In the genomic region with DNA sequence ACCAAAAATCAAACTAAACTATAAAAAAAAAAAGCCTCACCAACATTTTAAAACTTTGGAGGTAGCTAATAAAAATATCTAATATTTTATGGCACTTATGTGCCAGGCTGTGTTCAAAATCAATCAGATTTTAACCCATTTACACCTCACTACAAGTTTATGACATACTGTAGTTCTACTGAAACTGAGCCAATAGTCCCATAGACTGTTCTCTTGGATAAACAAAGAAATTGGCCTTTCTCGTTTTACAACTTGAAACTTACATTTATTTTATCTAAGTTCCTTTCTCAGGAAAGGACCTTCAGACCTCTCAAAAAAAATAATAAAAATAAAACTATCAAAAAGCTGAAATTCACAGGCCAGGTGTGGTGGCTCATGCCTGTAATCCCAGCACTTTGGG, we compare ENCODE assay signal across 24 cellular contexts.
"Had no signal": no experiment of that assay in that cellular context is flagged by ENCODE, and none has a peak within 500 bp of the region (broad histone marks: within the 10 kb centered on the region; RNA-seq: fewer than 3 reads in every experiment).

No MANE protein-coding gene starts in this region.

- ATAC-seq: natural killer cell; psoas muscle; right cardiac atrium; stimulated activated effector memory CD8-positive, alpha-beta T cell treated with anti-CD3 and anti-CD28 coated beads, Interleukin-12 subunit alpha, Interleukin-12 subunit beta, amount 100 ng/mL, for 72 hours; stimulated activated naive B cell treated with anti-CD40 and anti-IgM and Interleukin-4, amounts not matched to agents 10 μg/mL and 1 μg/mL and 100 μg/mL, for 72 hours; upper lobe of right lung had no signal

- H3K4me1 ChIP-seq: parathyroid adenoma, psoas muscle, sigmoid colon, stomach, upper lobe of right lung, uterus had no signal

- H3K4me3 ChIP-seq: neural progenitor cell, ovary, psoas muscle, right lobe of liver, sigmoid colon, stomach, thoracic aorta, thyroid gland, tibial nerve, upper lobe of right lung, uterus had no signal

- H3K36me3 ChIP-seq: neural progenitor cell, ovary, right lobe of liver, sigmoid colon, stomach, thoracic aorta, thyroid gland, tibial nerve, upper lobe of right lung, uterus had no signal

- FAIRE-seq: small intestine had no signal

- H3K27me3 ChIP-seq: neural progenitor cell, ovary, right lobe of liver, sigmoid colon, stomach, thyroid gland, tibial nerve, upper lobe of right lung, uterus had no signal

- DNase-seq: natural killer cell; occipital lobe; ovary; posterior cingulate gyrus; psoas muscle; right cardiac atrium; right lobe of liver; sigmoid colon; small intestine; stimulated activated CD4-positive, alpha-beta T cell treated with anti-CD3 and anti-CD28 coated beads, Interleukin-15, amount 100 ng/mL, for 24 hours; stimulated activated CD4-positive, alpha-beta T cell treated with anti-CD3 and anti-CD28 coated beads, Interleukin-2, amount 100 ng/mL, for 24 hours; stimulated activated CD4-positive, alpha-beta T cell treated with anti-CD3 and anti-CD28 coated beads, Interleukin-2, amount 100 ng/mL, for 48 hours; stimulated activated CD4-positive, alpha-beta T cell treated with anti-CD3 and anti-CD28 coated beads, Interleukin-4, amount 100 ng/mL, for 24 hours; stimulated activated naive B cell treated with anti-CD40 and anti-IgM and Interleukin-4, amounts not matched to agents 10 μg/mL and 1 μg/mL and 100 μg/mL, for 72 hours; stimulated activated naive CD4-positive, alpha-beta T cell treated with Interleukin-2 at 50 U/mL for 16 hours; stomach; thyroid gland; upper lobe of right lung; uterus had no signal

- H3K9me3 ChIP-seq: ovary, right lobe of liver, sigmoid colon, thoracic aorta, thyroid gland, tibial nerve, upper lobe of right lung, uterus had no signal

- H3K27ac ChIP-seq: neural progenitor cell, ovary, parathyroid adenoma, psoas muscle, right lobe of liver, sigmoid colon, stomach, thoracic aorta, thyroid gland, tibial nerve, upper lobe of right lung, uterus had no signal
